9 cellular contexts compared by ENCODE assay signal in the genomic region with DNA sequence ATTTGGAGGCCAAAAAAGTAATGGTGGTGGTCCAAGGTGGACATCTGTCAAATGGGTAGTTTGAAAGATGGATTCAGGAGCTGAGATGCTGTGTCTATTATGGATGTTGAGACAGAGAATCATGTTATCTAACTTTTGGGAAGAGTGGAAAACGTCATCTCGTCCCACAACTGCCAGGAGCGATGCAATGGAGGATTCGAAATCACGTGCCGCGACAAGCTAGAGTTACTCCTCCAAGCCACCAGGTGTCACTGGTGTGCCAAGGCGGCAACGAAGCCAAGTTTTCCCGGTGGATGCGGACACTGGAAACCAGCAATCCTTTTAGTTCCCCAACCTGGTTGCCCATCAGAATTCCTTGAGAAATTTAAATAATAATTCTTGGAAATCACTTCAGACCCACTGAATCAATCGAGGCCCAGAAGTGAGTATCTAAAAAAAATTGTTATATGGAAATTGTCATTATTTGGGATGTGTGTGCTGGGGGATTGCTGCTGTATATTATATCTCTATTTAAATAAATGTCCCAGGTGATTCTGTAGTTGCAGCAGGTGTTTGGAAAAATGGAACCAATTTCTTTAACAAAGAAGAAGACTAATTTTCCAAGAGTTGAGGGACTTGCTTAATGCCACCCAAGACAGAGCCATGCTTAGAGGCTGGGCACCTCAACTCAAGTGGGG.
DNase-seq lines count a peak whose midpoint lies in the region; ATAC-seq and TF ChIP-seq lines count a peak whose summit lies in the region.
"Had no signal": no experiment of that assay in that cellular context is flagged by ENCODE, and none has a peak within 500 bp of the region (broad histone marks: within the 10 kb centered on the region; RNA-seq: fewer than 3 reads in every experiment).

No MANE protein-coding gene starts in this region.

- H3F3A ChIP-seq in PC-3 (ENCODE audit: low read length, unreplicated experiment), result no peaks in the 10 kb centered on the region

- no peaks in the 10 kb centered on the region for H3K4me1 ChIP-seq in PC-3 (ENCODE audit: insufficient read depth, low read length)
- no peaks in the 10 kb centered on the region for H3K4me1 ChIP-seq in testis

- H4K20me1 ChIP-seq in PC-3 (ENCODE audit: low read length), result no peaks in the 10 kb centered on the region

- H3K27ac ChIP-seq in PC-3 (ENCODE audit: low read length) (no peak overlapping the region), testis (no peak overlapping the region)

- H3K36me3 ChIP-seq in PC-3 (ENCODE audit: low read depth, low read length) (no peaks in the 10 kb centered on the region), testis (ENCODE audit: low read depth, missing control alignments) (no peaks in the 10 kb centered on the region)

- ATAC-seq in PC-3 (no peak), GM18858 (IDR thresholded peaks at IDR 0.05; ENCODE audit: unreplicated experiment) (no peak)

- H3K4me3 ChIP-seq in PC-3 (ENCODE audit: low read length) (no peak overlapping the region), testis (no peak overlapping the region)

- no peaks in the 10 kb centered on the region for H3K27me3 Mint-ChIP-seq in glutamatergic neuron (ENCODE audit: unreplicated experiment)

- H3K9me2 ChIP-seq in PC-3 (replicated peaks; ENCODE audit: low read length), result no peaks in the 10 kb centered on the region

- DNase-seq in NCI-H82 (lab: John Stamatoyannopoulos, UW) (peak; percentile 23), NCI-H82 treated with DMSO at 0.1 percent for 48 hours (lab: John Stamatoyannopoulos, UW; ENCODE audit: unreplicated experiment) (no peak), PC-3 (peak; percentile 14), glutamatergic neuron (peak; percentile 74), testis (peak; percentile 54), NCI-H2029 treated with DMSO at 0.1 percent for 48 hours (lab: John Stamatoyannopoulos, UW) (no peak)
- no peak for DNase-seq in activated effector memory CD4-positive, alpha-beta T cell treated with Interleukin-2 at 50 U/mL for 16 hours
- DNase-seq: CD4-positive, alpha-beta T cell had no signal

- POLR2A ChIA-PET in PC-3 (lab: Charles Lee; ENCODE audit: unreplicated experiment), result no interaction called here

- intact Hi-C loops in PC-3 (cut with micrococcal nuclease), result no loop called here
- intact Hi-C loops in testis (cut with DNase I; ENCODE audit: low total_unique reads), result no loop called here

- no peak overlapping the region for H3K27ac Mint-ChIP-seq in glutamatergic neuron (ENCODE audit: unreplicated experiment)
- H3K27ac Mint-ChIP-seq: CD4-positive, alpha-beta T cell had no signal

- H3K79me2 ChIP-seq in PC-3 (ENCODE audit: low read length), result no peaks in the 10 kb centered on the region

- H2AFZ ChIP-seq in PC-3 (ENCODE audit: low read length), result no peak overlapping the region

- 61 to 76% methylated on average over 12 of the region's 12 CpGs for WGBS in testis, 2 donors

- CTCF ChIA-PET in PC-3 (lab: Charles Lee), result no interaction called here

- H3K36me3 Mint-ChIP-seq in glutamatergic neuron (ENCODE audit: unreplicated experiment), result no peaks in the 10 kb centered on the region

- H3K27me3 ChIP-seq in PC-3 (ENCODE audit: low read length) (peaks cover 5% of the 10 kb centered on the region; the same call in 1 of the 2 replicates), testis (no peaks in the 10 kb centered on the region)

- H3K4me1 Mint-ChIP-seq in glutamatergic neuron (ENCODE audit: low read depth, unreplicated experiment), result peaks cover 3% of the 10 kb centered on the region

- TF ChIP-seq CTCF in PC-3 (conservative IDR thresholded peaks at IDR 0.05; ENCODE audit: low read depth, low read length), result peak; percentile 56
- TF ChIP-seq CTCF in glutamatergic neuron (IDR thresholded peaks at IDR 0.05; ENCODE audit: partially characterized antibody, unreplicated experiment), result peak; percentile 85
- TF ChIP-seq CTCF in testis (IDR thresholded peaks at IDR 0.05), result peak in 2 of 3 experiments; percentile 45 to 56

- H3K9me3 Mint-ChIP-seq in glutamatergic neuron (ENCODE audit: unreplicated experiment), result no peaks in the 10 kb centered on the region

- no peak for TF ChIP-seq POLR2A in testis (IDR thresholded peaks at IDR 0.05)

- no peaks in the 10 kb centered on the region for H3K9me3 ChIP-seq in PC-3 (ENCODE audit: low read length)
- no peaks in the 10 kb centered on the region for H3K9me3 ChIP-seq in testis

- no peak overlapping the region for H3K4me3 Mint-ChIP-seq in glutamatergic neuron (ENCODE audit: unreplicated experiment)
- H3K4me3 Mint-ChIP-seq: CD4-positive, alpha-beta T cell had no signal

- H3K4me2 ChIP-seq in PC-3 (ENCODE audit: low read length), result no peak overlapping the region

- no TSS peak for BruUV-seq in PC-3 (replicated peaks; lab: Mats Ljungman, UMichigan)

- no peak overlapping the region for H3K9ac ChIP-seq in PC-3 (ENCODE audit: low read length)

Comparison
In these comparisons a context has a peak if more than half of its experiments do, and no peak if none do; other contexts are left out.
1. DNase-seq: peak in NCI-H82 (single experiment), PC-3 (single experiment), glutamatergic neuron (single experiment) and testis (single experiment); none in NCI-H82 treated with DMSO at 0.1 percent for 48 hours (single experiment), NCI-H2029 treated with DMSO at 0.1 percent for 48 hours (single experiment) and activated effector memory CD4-positive, alpha-beta T cell treated with Interleukin-2 at 50 U/mL for 16 hours (single experiment).
2. Peak in every context shown above with its lines, with median percentiles within 50 percentile points of each other: CTCF ChIP-seq.